ENCODE assay signal across 20 cellular contexts in genomic region chr15:43118276-43118675, GRCh38. TPM values are rescaled to one million over a fixed set of nuclear protein-coding genes. Genes with fewer than 3 reads are reported as not detected.
DNase-seq lines count a peak whose midpoint lies in the region; ATAC-seq and TF ChIP-seq lines count a peak whose summit lies in the region.
"Had no signal": no experiment of that assay in that cellular context is flagged by ENCODE, and none has a peak within 500 bp of the region (broad histone marks: within the 10 kb centered on the region; RNA-seq: fewer than 3 reads in every experiment).

No MANE protein-coding gene starts in this region.

- CTCF ChIA-PET in Caco-2 (lab: Charles Lee) = no interaction called here
- CTCF ChIA-PET in activated CD4-positive, alpha-beta T cell treated with anti-CD3 and anti-CD28 coated beads for 36 hours (lab: Charles Lee) = interaction anchor here (1.2 kb wide), 1 partner anchor 11 kb away, joined by 6 read pairs; no protein-coding TSS in a partner anchor

- POLR2A ChIA-PET in Caco-2 (lab: Charles Lee) = no interaction called here
- POLR2A ChIA-PET in activated CD4-positive, alpha-beta T cell treated with anti-CD3 and anti-CD28 coated beads for 36 hours (lab: Charles Lee) = no interaction called here

- H3K27ac Mint-ChIP-seq in T-helper 17 cell (peak overlapping the region; percentile 65), memory B cell (peak overlapping the region; percentile 48), Caco-2 (ENCODE audit: unreplicated experiment) (no peak overlapping the region)
- H3K27ac Mint-ChIP-seq in activated CD4-positive, alpha-beta T cell treated with anti-CD3 and anti-CD28 coated beads for 36 hours = no peak overlapping the region

- BruUV-seq in Caco-2 (replicated peaks; lab: Mats Ljungman, UMichigan) = no TSS peak

- H2AFZ ChIP-seq in ACC112 (ENCODE audit: low read length, unreplicated experiment) = peak overlapping the region; percentile 3

- H3K27ac ChIP-seq in ACC112 (ENCODE audit: low read depth, low read length) = no peak overlapping the region
- H3K27ac ChIP-seq: 22Rv1 had no signal

- peaks cover 10% of the 10 kb centered on the region; the same call in 1 of the 2 replicates for H3K27me3 ChIP-seq in ACC112 (ENCODE audit: insufficient read depth, low read length)
- no peaks in the 10 kb centered on the region for H3K27me3 ChIP-seq in Caco-2 (replicated peaks; ENCODE audit: control insufficient read depth, insufficient read depth, low read length)

- H3K4me3 Mint-ChIP-seq in T-helper 17 cell = no peak overlapping the region
- H3K4me3 Mint-ChIP-seq in memory B cell = no peak overlapping the region
- H3K4me3 Mint-ChIP-seq in Caco-2 (ENCODE audit: unreplicated experiment) = no peak overlapping the region
- no peak overlapping the region for H3K4me3 Mint-ChIP-seq in activated CD4-positive, alpha-beta T cell treated with anti-CD3 and anti-CD28 coated beads for 36 hours

- no peak for TF ChIP-seq CTCF in Caco-2 (IDR thresholded peaks at IDR 0.05; ENCODE audit: insufficient read depth in 1 of 2, low read depth in 1 of 2, low read length in 1 of 2, severe bottlenecking in 1 of 2, unreplicated experiment in 1 of 2)

- peaks cover 3% of the 10 kb centered on the region for H3K36me3 Mint-ChIP-seq in T-helper 17 cell (ENCODE audit: low read depth)
- no peaks in the 10 kb centered on the region for H3K36me3 Mint-ChIP-seq in memory B cell
- no peaks in the 10 kb centered on the region for H3K36me3 Mint-ChIP-seq in Caco-2 (ENCODE audit: insufficient read depth, unreplicated experiment)
- H3K36me3 Mint-ChIP-seq in activated CD4-positive, alpha-beta T cell treated with anti-CD3 and anti-CD28 coated beads for 36 hours (ENCODE audit: low read depth) = no peaks in the 10 kb centered on the region

- no peaks in the 10 kb centered on the region for H3K9me3 ChIP-seq in T-helper 17 cell (ENCODE audit: control insufficient read depth, low read length, poor library complexity, severe bottlenecking)
- H3K9me3 ChIP-seq in Caco-2 = no peaks in the 10 kb centered on the region

- intact Hi-C loops in Caco-2 (cut with micrococcal nuclease; ENCODE audit: unreplicated experiment) = no loop called here
- intact Hi-C loops in activated CD4-positive, alpha-beta T cell treated with anti-CD3 and anti-CD28 coated beads for 36 hours (cut with DNase I, micrococcal nuclease) = no loop called here

- H3K27me3 Mint-ChIP-seq in T-helper 17 cell (peaks cover 10% of the 10 kb centered on the region), memory B cell (no peaks in the 10 kb centered on the region), Caco-2 (ENCODE audit: insufficient read depth, unreplicated experiment) (peaks cover 3% of the 10 kb centered on the region)
- peaks cover 6% of the 10 kb centered on the region for H3K27me3 Mint-ChIP-seq in activated CD4-positive, alpha-beta T cell treated with anti-CD3 and anti-CD28 coated beads for 36 hours

- H3K36me3 ChIP-seq in ACC112 (ENCODE audit: insufficient read depth, low read length) (no peaks in the 10 kb centered on the region), Caco-2 (ENCODE audit: control insufficient read depth, insufficient read depth, low read length) (no peaks in the 10 kb centered on the region)

- ATAC-seq in T-helper 17 cell (no peak), memory B cell (ENCODE audit: low read depth) (peak; percentile 69), GM19463 (IDR thresholded peaks at IDR 0.05; ENCODE audit: unreplicated experiment) (no peak)
- ATAC-seq in activated CD4-positive, alpha-beta T cell treated with anti-CD3 and anti-CD28 coated beads for 36 hours = no peak
- ATAC-seq: HepG2, SK-N-SH treated with all-trans-retinoic acid at 6 μM for 48 hours had no signal

- peaks cover 15% of the 10 kb centered on the region for H3K4me1 Mint-ChIP-seq in T-helper 17 cell
- H3K4me1 Mint-ChIP-seq in memory B cell = peaks cover 25% of the 10 kb centered on the region
- peaks cover 3% of the 10 kb centered on the region for H3K4me1 Mint-ChIP-seq in Caco-2 (ENCODE audit: low read depth, unreplicated experiment)
- peaks cover 10% of the 10 kb centered on the region for H3K4me1 Mint-ChIP-seq in activated CD4-positive, alpha-beta T cell treated with anti-CD3 and anti-CD28 coated beads for 36 hours

- DNase-seq in GM19238 (ENCODE audit: insufficient read length, low spot score) (peak; percentile 19), T-helper 17 cell (no peak), memory B cell (ENCODE audit: low spot score in 2 of 2) (no peak), Caco-2 (no peak), NCI-H2081 (lab: John Stamatoyannopoulos, UW) (no peak)
- no peak for DNase-seq in activated CD4-positive, alpha-beta T cell treated with anti-CD3 and anti-CD28 coated beads for 36 hours
- DNase-seq: DMS53, H7, Karpas-422, NCI-H1092 treated with DMSO at 0.1 percent for 48 hours, NCI-H2107, NCI-H226, NCI-H526, OCI-M1, SHP77 treated with DMSO at 0.1 percent for 48 hours had no signal

- no peaks in the 10 kb centered on the region for H3K9me3 Mint-ChIP-seq in memory B cell
- H3K9me3 Mint-ChIP-seq in Caco-2 (ENCODE audit: unreplicated experiment) = no peaks in the 10 kb centered on the region
- no peaks in the 10 kb centered on the region for H3K9me3 Mint-ChIP-seq in activated CD4-positive, alpha-beta T cell treated with anti-CD3 and anti-CD28 coated beads for 36 hours (ENCODE audit: low read depth)

- H3K79me2 ChIP-seq in ACC112 (ENCODE audit: control insufficient read depth, insufficient read depth, low read length, unreplicated experiment) = no peaks in the 10 kb centered on the region

- H3K4me3 ChIP-seq in ACC112 (ENCODE audit: low read depth, low read length) (no peak overlapping the region), Caco-2 (ENCODE audit: low read depth, low read length) (no peak overlapping the region)

- H3K4me1 ChIP-seq in ACC112 (ENCODE audit: control insufficient read depth, insufficient read depth, low read length, unreplicated experiment) = peaks cover 7% of the 10 kb centered on the region
- no peaks in the 10 kb centered on the region for H3K4me1 ChIP-seq in Caco-2

RNA-seq across cellular contexts. Expression of gene UBR1, which starts 12.4 kb away (rescaled TPM):
- total RNA-seq in T-helper 17 cell (10 to 100 TPM; 42.4 to 56.7 TPM), Caco-2 (2022) (21.9 and 22.3 TPM in 2 replicates)
- 10 to 100 TPM; 26.8 to 30.6 TPM for total RNA-seq in activated CD4-positive, alpha-beta T cell treated with anti-CD3 and anti-CD28 coated beads for 36 hours

RNA-seq across cellular contexts. Expression of gene TMEM62, which starts 15.1 kb away (rescaled TPM):
- total RNA-seq in T-helper 17 cell = 10 to 100 TPM; 22.9 to 26.7 TPM
- total RNA-seq in Caco-2 (2022) = 22.0 and 23.7 TPM in 2 replicates
- 10 to 100 TPM; 10.9 to 12.9 TPM for total RNA-seq in activated CD4-positive, alpha-beta T cell treated with anti-CD3 and anti-CD28 coated beads for 36 hours

Comparison
In these comparisons a context has a peak if more than half of its experiments do, and no peak if none do; other contexts are left out.
1. H3K27ac Mint-ChIP-seq: peak in T-helper 17 cell (single experiment) and memory B cell (single experiment); none in Caco-2 (single experiment) and activated CD4-positive, alpha-beta T cell treated with anti-CD3 and anti-CD28 coated beads for 36 hours (single experiment).